Comparison of ENCODE assay signal across 17 cellular contexts in the genomic region with DNA sequence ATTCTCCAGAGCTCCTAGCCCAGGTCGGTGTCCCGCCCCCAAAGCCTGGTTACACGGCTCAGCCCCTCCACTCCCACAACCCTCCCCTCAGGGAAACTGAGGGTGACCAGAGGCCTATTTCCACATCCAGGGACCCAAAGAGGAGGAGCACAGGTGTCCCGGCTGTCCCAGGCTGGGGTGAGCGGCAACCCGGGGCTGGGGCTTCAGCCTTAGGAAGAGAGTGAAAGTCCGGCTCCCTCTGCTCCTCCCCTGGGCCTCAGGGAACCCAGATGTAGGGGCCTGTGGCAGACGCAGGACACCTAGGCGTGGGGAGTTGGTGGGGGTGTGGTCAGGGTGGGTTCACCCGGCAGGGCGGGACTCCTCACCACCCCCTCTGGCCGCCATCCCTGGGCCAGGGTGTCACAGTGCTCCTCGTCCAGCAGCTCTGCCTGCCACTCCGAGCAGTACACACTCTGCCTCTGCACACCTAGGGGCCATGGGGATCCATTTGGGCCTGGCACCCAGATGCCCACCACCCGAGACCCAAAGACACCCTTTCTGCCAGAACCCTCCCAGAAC.
"Had no signal": no experiment of that assay in that cellular context is flagged by ENCODE, and none has a peak within 500 bp of the region (broad histone marks: within the 10 kb centered on the region; RNA-seq: fewer than 3 reads in every experiment).

No MANE protein-coding gene starts in this region.

- H3K4me2 ChIP-seq: hepatocyte had no signal

- DNase-seq: activated CD4-positive, alpha-beta memory T cell treated with anti-CD3 and anti-CD28 coated beads, Interleukin-2, amount 10 ng/mL, durations not matched to agents 7 days and 5 days; activated CD4-positive, alpha-beta T cell treated with anti-CD3 and anti-CD28 coated beads for 36 hours; activated effector memory CD4-positive, alpha-beta T cell treated with Interleukin-2 at 50 U/mL for 16 hours; activated T-cell treated with anti-CD3 and anti-CD28 coated beads, Interleukin-2, amount 50 U/mL, for 4 hours; anterior cingulate cortex; brain microvascular endothelial cell; kidney glomerular epithelial cell; retina; stimulated activated CD4-positive, alpha-beta T cell treated with anti-CD3 and anti-CD28 coated beads, Interleukin-4, amount 100 ng/mL, for 4 hours; stimulated activated CD8-positive, alpha-beta memory T cell treated with anti-CD3 and anti-CD28 coated beads, Interleukin-4, amount 100 ng/mL, for 48 hours; T-helper 17 cell; WERI-Rb-1 had no signal

- H3K27me3 ChIP-seq: brain microvascular endothelial cell, hepatocyte, pancreas had no signal

- H3K27ac ChIP-seq: brain microvascular endothelial cell, hepatocyte, pancreas, thoracic aorta, WERI-Rb-1 had no signal

- H2AFZ ChIP-seq: hepatocyte had no signal

- H3K79me2 ChIP-seq: hepatocyte had no signal

- ATAC-seq: activated CD4-positive, alpha-beta T cell treated with anti-CD3 and anti-CD28 coated beads for 36 hours; activated T-cell treated with anti-CD3 and anti-CD28 coated beads, Interleukin-2, amount 50 U/mL, for 4 hours; T-helper 17 cell had no signal

- H3K4me3 ChIP-seq: hepatocyte, lung, pancreas, skin epidermis, thoracic aorta had no signal

- FAIRE-seq: pancreas had no signal

- H3K9me3 ChIP-seq: pancreas, thoracic aorta had no signal

- H3K4me1 ChIP-seq: pancreas had no signal
